In genomic region chr6:117473401-117473800, GRCh38 we compare ENCODE assay signal across 27 cellular contexts. TPM values are rescaled to one million over a fixed set of nuclear protein-coding genes. Genes with fewer than 3 reads are reported as not detected.
"Had no signal": no experiment of that assay in that cellular context is flagged by ENCODE, and none has a peak within 500 bp of the region (broad histone marks: within the 10 kb centered on the region; RNA-seq: fewer than 3 reads in every experiment).

No MANE protein-coding gene starts in this region.

- H3K27ac ChIP-seq: stomach, suprapubic skin, testis, thoracic aorta, thyroid gland, tibial artery, tibial nerve, transverse colon, upper lobe of left lung, upper lobe of right lung, uterus, vagina had no signal

- H3K9me3 ChIP-seq: stomach, suprapubic skin, testis, thoracic aorta, thyroid gland, tibial artery, tibial nerve, transverse colon, upper lobe of left lung, upper lobe of right lung, uterus, vagina had no signal

- ATAC-seq: stimulated activated effector memory CD8-positive, alpha-beta T cell treated with anti-CD3 and anti-CD28 coated beads, Interleukin-12 subunit alpha, Interleukin-12 subunit beta, amount 100 ng/mL, for 72 hours; stimulated activated memory B cell treated with anti-CD40 and anti-IgM and Interleukin-4, amounts not matched to agents 10 μg/mL and 1 μg/mL and 100 μg/mL, for 72 hours; stimulated activated naive B cell treated with anti-CD40 and anti-IgM and Interleukin-4, amounts not matched to agents 10 μg/mL and 1 μg/mL and 100 μg/mL, for 72 hours; stimulated activated naive CD8-positive, alpha-beta T cell treated with anti-CD3 and anti-CD28 coated beads, Interleukin-15, amount 100 ng/mL, for 72 hours; stimulated activated naive CD8-positive, alpha-beta T cell treated with anti-CD3 and anti-CD28 coated beads, Interleukin-15, Interleukin-2, amounts not matched to agents 100 U/mL and 50 U/mL, for 24 hours; upper lobe of right lung had no signal

- H3K27me3 ChIP-seq: stomach, suprapubic skin, testis, thyroid gland, tibial artery, transverse colon, upper lobe of left lung, upper lobe of right lung, uterus, vagina had no signal

- H3K36me3 ChIP-seq: stomach, suprapubic skin, thoracic aorta, thyroid gland, tibial artery, tibial nerve, transverse colon, upper lobe of left lung, upper lobe of right lung, uterus, vagina had no signal

- DNase-seq: stimulated activated CD4-positive, alpha-beta T cell treated with anti-CD3 and anti-CD28 coated beads, Interleukin-2, amount 100 ng/mL, for 48 hours; stimulated activated CD4-positive, alpha-beta T cell treated with anti-CD3 and anti-CD28 coated beads, Interleukin-4, amount 100 ng/mL, for 1 hour; stimulated activated CD4-positive, alpha-beta T cell treated with anti-CD3 and anti-CD28 coated beads, Interleukin-4, amount 100 ng/mL, for 24 hours; stimulated activated CD4-positive, alpha-beta T cell treated with anti-CD3 and anti-CD28 coated beads, Interleukin-4, amount 100 ng/mL, for 4 hours; stimulated activated CD8-positive, alpha-beta memory T cell treated with anti-CD3 and anti-CD28 coated beads, Interleukin-4, amount 100 ng/mL, for 48 hours; stimulated activated naive B cell treated with anti-CD40 and anti-IgM and Interleukin-4, amounts not matched to agents 10 μg/mL and 1 μg/mL and 100 μg/mL, for 72 hours; stimulated activated naive CD4-positive, alpha-beta T cell; stimulated activated naive CD4-positive, alpha-beta T cell treated with Interleukin-2 at 50 U/mL for 16 hours; stimulated activated naive CD8-positive, alpha-beta T cell treated with anti-CD3 and anti-CD28 coated beads, Interleukin-15, amount 100 ng/mL, for 72 hours; stimulated activated naive CD8-positive, alpha-beta T cell treated with anti-CD3 and anti-CD28 coated beads, Interleukin-15, Interleukin-2, amounts not matched to agents 100 U/mL and 50 U/mL, for 24 hours; stomach; substantia nigra; testis; thyroid gland; tibial artery; transverse colon; trophoblast cell; upper lobe of left lung; upper lobe of right lung; uterus had no signal

- H3K4me1 ChIP-seq: stomach, suprapubic skin, thyroid gland, tibial artery, tibial nerve, upper lobe of right lung, uterus, vagina had no signal

- H3K4me3 ChIP-seq: stomach, suprapubic skin, testis, thoracic aorta, thyroid gland, tibial artery, tibial nerve, transverse colon, upper lobe of left lung, upper lobe of right lung, uterus, vagina had no signal

RNA-seq across cellular contexts. Expression of gene ROS1, which starts 47.7 kb away (rescaled TPM):
- total RNA-seq: thoracic aorta, thyroid gland, tibial nerve, urinary bladder, vagina had no signal
- polyA plus RNA-seq: urinary bladder had no signal
